ENCODE assay signal across 1 cellular context in the genomic region with DNA sequence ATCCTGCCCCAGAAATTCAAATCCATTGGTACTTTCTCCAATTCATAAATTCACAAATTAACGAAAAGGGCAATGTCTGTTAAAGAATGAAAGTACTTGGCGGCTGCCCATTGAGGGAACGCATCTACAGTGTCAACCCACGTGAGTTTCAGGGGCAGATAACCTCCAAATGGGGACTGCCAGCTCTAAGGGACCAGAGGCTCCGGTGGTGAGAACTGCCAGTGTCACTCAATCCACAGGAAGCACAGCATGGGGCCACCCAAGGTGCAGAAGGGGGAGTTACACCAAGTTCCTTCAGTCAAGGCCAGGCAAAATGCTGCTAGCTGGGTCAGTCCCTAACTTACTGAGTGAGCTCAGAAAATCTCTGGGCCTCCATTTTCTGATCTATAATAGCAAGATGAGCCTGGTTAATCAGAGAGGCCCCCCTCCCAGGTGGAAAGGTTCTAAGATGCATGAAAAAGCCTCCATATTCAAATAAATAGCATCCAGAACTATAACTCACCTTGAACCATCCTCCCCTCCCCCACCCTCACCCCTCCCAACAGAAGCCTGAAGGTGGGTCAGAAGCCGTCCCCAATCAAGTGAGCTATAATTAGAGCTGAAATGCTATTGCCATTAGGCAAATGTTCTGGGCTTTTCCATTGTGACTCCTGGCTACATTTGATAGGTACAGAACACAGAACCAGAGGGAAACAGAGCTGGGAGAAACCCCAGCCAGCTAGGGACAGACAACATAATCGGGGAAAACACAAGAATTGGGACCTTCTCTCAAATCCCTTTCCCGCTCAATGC.
A peak's percentile ranks its signal among the peaks of the same experiment; 100 is the strongest.
TF ChIP-seq lines count a peak whose summit lies in the region.

No MANE protein-coding gene starts in this region.

TF ChIP-seq in GM12878, 131 proteins besides CTCF, POLR2A, EP300 and RAD21:
- TF ChIP-seq RUNX3 (IDR thresholded peaks at IDR 0.05; ENCODE audit: low read length) (0 out of 2 replicates have a peak, but pooled peaks have one; percentile 12), EZH2 (IDR thresholded peaks at IDR 0.05; ENCODE audit: borderline replicate concordance, control insufficient read depth, low read depth, low read length) (no peak), ZNF687 (IDR thresholded peaks at IDR 0.05) (0 out of 2 replicates have a peak, but pooled peaks have one; percentile 32), PBX3 (IDR thresholded peaks at IDR 0.05; ENCODE audit: insufficient replicate concordance, low read depth, low read length) (peak; percentile 65), BHLHE40 (IDR thresholded peaks at IDR 0.05; ENCODE audit: borderline replicate concordance in 1 of 2, low read depth in 2 of 2, low read length in 1 of 2) (peak; percentile 62 to 66; a peak in 3 of 4 replicates), PKNOX1 (IDR thresholded peaks at IDR 0.05) (peak; percentile 93), MEF2B (IDR thresholded peaks at IDR 0.05; ENCODE audit: partially characterized antibody, poor library complexity, severe bottlenecking) (no peak)
TF ChIP-seq in GM12878: peak in this region for 5.
